In genomic region chr18:75959150-75959549, GRCh38 we compare ENCODE assay signal across 8 cellular contexts.
"Had no signal": no experiment of that assay in that cellular context is flagged by ENCODE, and none has a peak within 500 bp of the region (broad histone marks: within the 10 kb centered on the region; RNA-seq: fewer than 3 reads in every experiment).

No MANE protein-coding gene starts in this region.

- H2AFZ ChIP-seq: GM23248 had no signal

- H3K4me3 ChIP-seq: GM23248 had no signal

- FAIRE-seq: H54, HTR-8/SVneo had no signal

- DNase-seq: GM23248, GOT3, H9, HCEC 1CT, KBM-7 had no signal

- H3K9ac ChIP-seq: GM23248, KMS-11 had no signal

- H3K4me2 ChIP-seq: KMS-11 had no signal

- H3K27ac ChIP-seq: GM23248, KMS-11 had no signal
